31 cellular contexts compared by ENCODE assay signal in genomic region chr1:176540428-176540827, GRCh38.
"Had no signal": no experiment of that assay in that cellular context is flagged by ENCODE, and none has a peak within 500 bp of the region (broad histone marks: within the 10 kb centered on the region; RNA-seq: fewer than 3 reads in every experiment).

No MANE protein-coding gene starts in this region.

- H3K4me3 ChIP-seq: body of pancreas, esophagus squamous epithelium, gastroesophageal sphincter, heart right ventricle, hepatocyte had no signal

- H3K4me2 ChIP-seq: hepatocyte had no signal

- H3K9me3 ChIP-seq: body of pancreas, esophagus squamous epithelium, gastroesophageal sphincter had no signal

- H3K27ac ChIP-seq: body of pancreas, esophagus squamous epithelium, gastroesophageal sphincter, heart right ventricle, hepatocyte, VCaP had no signal

- H3K4me3 Mint-ChIP-seq: activated CD4-positive, alpha-beta memory T cell treated with anti-CD3 and anti-CD28 coated beads, Interleukin-2, amount 10 ng/mL, durations not matched to agents 7 days and 5 days; activated CD4-positive, alpha-beta T cell treated with anti-CD3 and anti-CD28 coated beads, Interleukin-2, amount 10 ng/mL, durations not matched to agents 7 days and 5 days; activated naive CD8-positive, alpha-beta T cell; activated T-cell treated with anti-CD3 and anti-CD28 coated beads, Interleukin-2, amount 50 U/mL, for 24 hours; activated T-cell treated with anti-CD3 and anti-CD28 coated beads, Interleukin-2, amount 50 U/mL, for 72 hours; effector memory CD8-positive, alpha-beta T cell; WTC11 had no signal

- H3K36me3 ChIP-seq: esophagus squamous epithelium, gastroesophageal sphincter, heart right ventricle had no signal

- H3K4me1 ChIP-seq: body of pancreas, esophagus squamous epithelium, gastroesophageal sphincter, heart right ventricle had no signal

- ATAC-seq: body of pancreas; effector memory CD8-positive, alpha-beta T cell; gastroesophageal sphincter; heart right ventricle; WTC11 had no signal

- FAIRE-seq: colon had no signal

- H3K9me3 Mint-ChIP-seq: activated CD4-positive, alpha-beta T cell treated with anti-CD3 and anti-CD28 coated beads, Interleukin-2, amount 10 ng/mL, durations not matched to agents 7 days and 5 days had no signal

- H3K36me3 Mint-ChIP-seq: activated naive CD8-positive, alpha-beta T cell; WTC11 had no signal

- H3K27me3 Mint-ChIP-seq: activated CD4-positive, alpha-beta memory T cell treated with anti-CD3 and anti-CD28 coated beads, Interleukin-2, amount 10 ng/mL, durations not matched to agents 7 days and 5 days; activated CD4-positive, alpha-beta T cell treated with anti-CD3 and anti-CD28 coated beads, Interleukin-2, amount 10 ng/mL, durations not matched to agents 7 days and 5 days had no signal

- H3K4me1 Mint-ChIP-seq: activated CD4-positive, alpha-beta memory T cell treated with anti-CD3 and anti-CD28 coated beads, Interleukin-2, amount 10 ng/mL, durations not matched to agents 7 days and 5 days; activated CD4-positive, alpha-beta T cell treated with anti-CD3 and anti-CD28 coated beads, Interleukin-2, amount 10 ng/mL, durations not matched to agents 7 days and 5 days had no signal

- DNase-seq: activated CD4-positive, alpha-beta memory T cell treated with anti-CD3 and anti-CD28 coated beads, Interleukin-2, amount 10 ng/mL, durations not matched to agents 7 days and 5 days; activated CD4-positive, alpha-beta T cell treated with anti-CD3 and anti-CD28 coated beads for 1 hour; activated CD4-positive, alpha-beta T cell treated with anti-CD3 and anti-CD28 coated beads for 4 hours; activated CD4-positive, alpha-beta T cell treated with anti-CD3 and anti-CD28 coated beads, Interleukin-2, amount 10 ng/mL, durations not matched to agents 7 days and 5 days; activated CD4-positive, alpha-beta T cell treated with anti-CD3 and anti-CD28 coated beads, Interleukin-2, amount 50 U/mL, for 4 hours; activated CD8-positive, alpha-beta memory T cell treated with anti-CD3 and anti-CD28 coated beads, Interleukin-2, amount 50 U/mL, for 48 hours; activated gamma-delta T cell treated with Interleukin-2 at 50 U/mL for 16 hours; activated naive CD4-positive, alpha-beta T cell treated with anti-CD3 and anti-CD28 coated beads, Interleukin-2, amount 50 U/mL, for 16 hours; activated naive CD4-positive, alpha-beta T cell treated with Interleukin-2 at 50 U/mL for 16 hours; activated T-cell treated with anti-CD3 and anti-CD28 coated beads for 4 hours; activated T-cell treated with anti-CD3 and anti-CD28 coated beads, Interleukin-2, amount 50 U/mL, for 24 hours; activated T-cell treated with anti-CD3 and anti-CD28 coated beads, Interleukin-2, amount 50 U/mL, for 72 hours; amniotic stem cell; anterior cingulate cortex; body of pancreas; caudate nucleus; cortex of kidney; dermis blood vessel endothelial cell; effector CD4-positive, alpha-beta T cell; effector memory CD8-positive, alpha-beta T cell; erythroblast; esophagus squamous epithelium; foreskin melanocyte; heart right ventricle; T-helper 2 cell had no signal

- H3K27me3 ChIP-seq: body of pancreas had no signal

- H3K27ac Mint-ChIP-seq: activated CD4-positive, alpha-beta memory T cell treated with anti-CD3 and anti-CD28 coated beads, Interleukin-2, amount 10 ng/mL, durations not matched to agents 7 days and 5 days; activated CD4-positive, alpha-beta T cell treated with anti-CD3 and anti-CD28 coated beads, Interleukin-2, amount 10 ng/mL, durations not matched to agents 7 days and 5 days; activated naive CD8-positive, alpha-beta T cell; activated T-cell treated with anti-CD3 and anti-CD28 coated beads, Interleukin-2, amount 50 U/mL, for 24 hours; activated T-cell treated with anti-CD3 and anti-CD28 coated beads, Interleukin-2, amount 50 U/mL, for 72 hours; effector memory CD8-positive, alpha-beta T cell; WTC11 had no signal

- H2AFZ ChIP-seq: hepatocyte had no signal

- H3K79me2 ChIP-seq: hepatocyte had no signal
